18 cellular contexts compared by ENCODE assay signal in the genomic region with DNA sequence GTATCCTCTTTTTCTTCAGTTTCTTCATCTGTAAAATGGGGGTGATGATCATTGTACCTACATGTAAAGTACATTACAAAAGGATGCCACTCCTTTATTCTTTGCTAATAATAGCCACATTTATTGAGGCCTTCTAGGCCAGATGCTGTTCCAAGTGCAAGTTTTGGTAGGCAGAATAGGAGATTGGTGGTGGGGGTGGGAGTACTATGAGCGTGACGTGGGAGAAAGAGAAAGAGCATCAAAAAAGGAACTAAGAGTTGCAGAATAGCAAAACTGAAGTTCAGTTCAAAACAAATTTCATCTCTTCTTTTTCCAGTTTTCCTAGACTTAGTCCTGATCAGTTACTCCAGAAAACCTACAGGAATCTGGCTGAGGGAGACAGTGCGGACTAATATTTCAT.
"Had no signal": no experiment of that assay in that cellular context is flagged by ENCODE, and none has a peak within 500 bp of the region (broad histone marks: within the 10 kb centered on the region; RNA-seq: fewer than 3 reads in every experiment).

No MANE protein-coding gene starts in this region.

- H3K4me1 Mint-ChIP-seq: activated naive CD4-positive, alpha-beta T cell treated with anti-CD3 and anti-CD28 coated beads, Interleukin-2, amount 50 U/mL, for 24 hours had no signal

- H3K36me3 Mint-ChIP-seq: activated CD4-positive, alpha-beta memory T cell treated with anti-CD3 and anti-CD28 coated beads for 36 hours; type B pancreatic cell had no signal

- H3K4me1 ChIP-seq: adrenal gland, body of pancreas, right atrium auricular region had no signal

- H3K27ac ChIP-seq: adrenal gland, body of pancreas, right atrium auricular region had no signal

- ATAC-seq: body of pancreas; stimulated activated naive CD8-positive, alpha-beta T cell treated with anti-CD3 and anti-CD28 coated beads, Interleukin-15, Interleukin-2, amounts not matched to agents 100 U/mL and 50 U/mL, for 24 hours had no signal

- DNase-seq: activated CD4-positive, alpha-beta memory T cell treated with anti-CD3 and anti-CD28 coated beads for 36 hours; activated T-cell treated with anti-CD3 and anti-CD28 coated beads, Interleukin-2, amount 50 U/mL, for 24 hours; adrenal gland; body of pancreas; caudate nucleus; cortex of kidney; effector CD8-positive, alpha-beta T cell; foreskin fibroblast; hypothalamus; kidney; left ventricle myocardium superior; nephron progenitor cell; stimulated activated CD4-positive, alpha-beta T cell treated with anti-CD3 and anti-CD28 coated beads, Interleukin-4, amount 100 ng/mL, for 1 hour; stimulated activated naive CD8-positive, alpha-beta T cell treated with anti-CD3 and anti-CD28 coated beads, Interleukin-15, Interleukin-2, amounts not matched to agents 100 U/mL and 50 U/mL, for 24 hours had no signal

- H3K27me3 ChIP-seq: adrenal gland, body of pancreas, right atrium auricular region had no signal

- H3K4me3 Mint-ChIP-seq: activated CD4-positive, alpha-beta memory T cell treated with anti-CD3 and anti-CD28 coated beads for 36 hours; activated naive CD4-positive, alpha-beta T cell treated with anti-CD3 and anti-CD28 coated beads, Interleukin-2, amount 50 U/mL, for 24 hours; activated T-cell treated with anti-CD3 and anti-CD28 coated beads, Interleukin-2, amount 50 U/mL, for 24 hours; nephron progenitor cell; type B pancreatic cell had no signal

- H3K4me3 ChIP-seq: adrenal gland, body of pancreas, right atrium auricular region had no signal

- H3K36me3 ChIP-seq: adrenal gland, right atrium auricular region had no signal

- H3K9me3 ChIP-seq: adrenal gland, body of pancreas, right atrium auricular region had no signal

- H3K9me3 Mint-ChIP-seq: activated naive CD4-positive, alpha-beta T cell treated with anti-CD3 and anti-CD28 coated beads, Interleukin-2, amount 50 U/mL, for 24 hours; activated T-cell treated with anti-CD3 and anti-CD28 coated beads, Interleukin-2, amount 50 U/mL, for 24 hours had no signal

- H3K27me3 Mint-ChIP-seq: activated CD4-positive, alpha-beta memory T cell treated with anti-CD3 and anti-CD28 coated beads for 36 hours; activated naive CD4-positive, alpha-beta T cell treated with anti-CD3 and anti-CD28 coated beads, Interleukin-2, amount 50 U/mL, for 24 hours; activated T-cell treated with anti-CD3 and anti-CD28 coated beads, Interleukin-2, amount 50 U/mL, for 24 hours; progenitor cell of endocrine pancreas; type B pancreatic cell had no signal

- H3K27ac Mint-ChIP-seq: activated CD4-positive, alpha-beta memory T cell treated with anti-CD3 and anti-CD28 coated beads for 36 hours; activated naive CD4-positive, alpha-beta T cell treated with anti-CD3 and anti-CD28 coated beads, Interleukin-2, amount 50 U/mL, for 24 hours; activated T-cell treated with anti-CD3 and anti-CD28 coated beads, Interleukin-2, amount 50 U/mL, for 24 hours; progenitor cell of endocrine pancreas; type B pancreatic cell had no signal
